8 cellular contexts compared by ENCODE assay signal in genomic region chr21:26966978-26967913, GRCh38. TPM values are rescaled to one million over a fixed set of nuclear protein-coding genes. Genes with fewer than 3 reads are reported as not detected.
DNase-seq lines count a peak whose midpoint lies in the region; ATAC-seq and TF ChIP-seq lines count a peak whose summit lies in the region.

ADAMTS5 (minus strand) TSS chr21:26967088; CDS start chr21:26966391, 697 bp downstream.

- peaks cover 5% of the 10 kb centered on the region for H3K4me1 ChIP-seq in hepatocyte (ENCODE audit: insufficient read depth)

- H3K4me3 ChIP-seq in hepatocyte: peak within 1 kb of the TSS; percentile 70
- peak within 1 kb of the TSS; percentile 68 for H3K4me3 ChIP-seq in skeletal muscle cell (ENCODE audit: low read depth, low read length)

- DNase-seq in 8988T (peak; percentile 27), HPDE6-E6E7 (ENCODE audit: extremely low spot score) (peak; percentile 22), amniotic epithelial cell (ENCODE audit: low read depth) (peak; percentile 76), hepatocyte (ENCODE audit: low spot score) (peak; percentile 32), skeletal muscle cell (ENCODE audit: low read depth) (peak; percentile 43), midbrain (lab: John Stamatoyannopoulos, UW) (no peak)

- ATAC-seq in HG03565 (IDR thresholded peaks at IDR 0.05; ENCODE audit: unreplicated experiment): no peak
- no peak for ATAC-seq in GM18511 (IDR thresholded peaks at IDR 0.05; ENCODE audit: unreplicated experiment)

- H3K27ac ChIP-seq in hepatocyte: peak within 1 kb of the TSS; percentile 54

- no peaks in the 10 kb centered on the region for H3K9me3 ChIP-seq in hepatocyte (ENCODE audit: low read depth)

- H3K27me3 ChIP-seq in hepatocyte: peaks cover 55% of the 10 kb centered on the region

- peak within 1 kb of the TSS; percentile 84 for H2AFZ ChIP-seq in hepatocyte

- no peaks in the 10 kb centered on the region for H3K36me3 ChIP-seq in hepatocyte (replicated peaks; ENCODE audit: insufficient read depth, low read depth)

- no peaks in the 10 kb centered on the region for H3K9me2 ChIP-seq in hepatocyte (replicated peaks; ENCODE audit: insufficient read depth)

- peak within 1 kb of the TSS; percentile 85 for H3K4me2 ChIP-seq in hepatocyte

- H4K20me1 ChIP-seq in hepatocyte (ENCODE audit: insufficient read depth, poor library complexity, severe bottlenecking): no peaks in the 10 kb centered on the region

- 2% methylated on average over 60 of the region's 64 CpGs for WGBS in hepatocyte (ENCODE audit: low lambda C conversion rate, missing lambda C conversion rate)

- no peak for TF ChIP-seq CTCF in hepatocyte (IDR thresholded peaks at IDR 0.05; ENCODE audit: poor library complexity)

- no peaks in the 10 kb centered on the region for H3K79me2 ChIP-seq in hepatocyte

RNA-seq across cellular contexts. Expression of gene ADAMTS5, which starts in this region (rescaled TPM):
- total RNA-seq in hepatocyte: 2.9 and 3.1 TPM in 2 replicates
- polyA plus RNA-seq in hepatocyte: 0.94 and 1.4 TPM in 2 replicates
